In the genomic region with DNA sequence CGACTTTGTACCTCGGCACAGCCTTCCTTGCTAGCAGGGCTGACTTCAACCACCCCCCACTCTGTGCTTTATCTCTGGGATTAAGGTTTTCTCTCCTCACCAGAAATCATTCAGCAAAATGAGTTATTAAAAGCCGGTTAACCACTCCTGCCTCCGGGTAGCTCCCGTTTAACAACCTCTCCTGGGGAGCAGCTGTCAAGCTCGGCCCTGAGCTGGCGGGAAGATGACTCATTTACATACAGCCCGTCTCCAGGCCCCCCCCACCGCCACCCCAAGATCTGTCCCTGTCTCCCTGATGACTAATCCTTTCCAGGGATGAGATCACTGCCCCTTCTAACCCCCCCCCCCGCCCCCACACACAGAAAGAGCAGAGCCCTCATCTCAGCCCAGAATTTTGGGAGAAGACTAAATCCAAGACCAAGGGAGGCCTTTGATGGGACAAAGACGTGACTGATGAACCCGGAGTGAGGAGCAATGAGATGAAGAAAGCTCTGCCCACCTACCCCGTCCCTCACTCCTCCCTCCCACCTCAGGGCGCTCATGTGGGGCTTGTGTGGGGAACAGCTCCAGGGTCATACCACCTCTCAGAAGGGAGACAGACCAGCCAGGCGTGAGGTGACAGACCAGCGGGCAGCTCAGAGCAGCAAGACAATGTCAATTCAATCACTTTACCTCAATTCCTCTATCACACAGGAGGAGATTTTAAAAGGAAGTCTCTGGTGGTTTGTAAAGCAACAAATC, we compare ENCODE assay signal across 10 cellular contexts.
DNase-seq lines count a peak whose midpoint lies in the region; ATAC-seq, FAIRE-seq and TF ChIP-seq lines count a peak whose summit lies in the region.
"Had no signal": no experiment of that assay in that cellular context is flagged by ENCODE, and none has a peak within 500 bp of the region (broad histone marks: within the 10 kb centered on the region; RNA-seq: fewer than 3 reads in every experiment).

No MANE protein-coding gene starts in this region.

- no peak for ATAC-seq in GM21717 (IDR thresholded peaks at IDR 0.05; ENCODE audit: unreplicated experiment)
- no peak for ATAC-seq in GM19324 (IDR thresholded peaks at IDR 0.05; ENCODE audit: low FRiP score, unreplicated experiment)

- POLR2A ChIA-PET in AG04449 (lab: Yijun Ruan, JAX), result interaction anchor here (0.8 kb wide), 1 partner anchor 25 kb away, joined by 3 read pairs; no protein-coding TSS in a partner anchor
- POLR2A ChIA-PET in RWPE1 (lab: Yijun Ruan, JAX; ENCODE audit: low non-redundant PET), result interaction anchor here (0.5 kb wide), 1 partner anchor 9 kb away, joined by 9 read pairs; no protein-coding TSS in a partner anchor

- no peak for TF ChIP-seq CTCF in AG04449 (IDR thresholded peaks at IDR 0.05; ENCODE audit: insufficient read depth, low read length, missing control alignments)
- TF ChIP-seq CTCF in RWPE1 (conservative IDR thresholded peaks at IDR 0.05; ENCODE audit: low read depth), result no peak

- DNase-seq in AG04449 (ENCODE audit: low read depth, low spot score), result peak; percentile 52
- peak; percentile 95 for DNase-seq in H54 (ENCODE audit: insufficient read length, low spot score)
- peak; percentile 90 for DNase-seq in RWPE1 (ENCODE audit: low spot score)
- peak; percentile 14 for DNase-seq in foreskin melanocyte
- DNase-seq in activated CD8-positive, alpha-beta memory T cell treated with anti-CD3 and anti-CD28 coated beads, Interleukin-2, amount 50 U/mL, for 48 hours, result no peak
- no peak for DNase-seq in SIG-M5 treated with dmso at 0.1 percent for 504 hours (lab: John Stamatoyannopoulos, UW; ENCODE audit: unreplicated experiment)
- DNase-seq: activated CD4-positive, alpha-beta T cell treated with anti-CD3 and anti-CD28 coated beads, Interleukin-2, amount 50 U/mL, for 1 hour had no signal

- CTCF ChIA-PET in AG04449 (lab: Yijun Ruan, JAX), result interaction anchor here (1.6 kb wide), 1 partner anchor 25 kb away, joined by 3 read pairs; no protein-coding TSS in a partner anchor
- CTCF ChIA-PET in RWPE1 (lab: Yijun Ruan, JAX), result interaction anchor here (0.9 kb wide), 1 partner anchor 13 kb away, joined by 9 read pairs; no protein-coding TSS in a partner anchor

- no peak for FAIRE-seq in H54 (lab: Jason Lieb, UNC)

- H3K4me3 ChIP-seq in AG04449 (ENCODE audit: low read depth, low read length), result no peak overlapping the region
- H3K4me3 ChIP-seq: skin epidermis had no signal

- peak overlapping the region; percentile 25 for H3K27ac ChIP-seq in RWPE1

- TF ChIP-seq POLR2A in H54 (IDR thresholded peaks at IDR 0.05; ENCODE audit: low read depth, low read length), result no peak

Comparison
In these comparisons a context has a peak if more than half of its experiments do, and no peak if none do; other contexts are left out.
1. DNase-seq: peak in AG04449 (single experiment), H54 (single experiment), RWPE1 (single experiment) and foreskin melanocyte (single experiment); none in activated CD8-positive, alpha-beta memory T cell treated with anti-CD3 and anti-CD28 coated beads, Interleukin-2, amount 50 U/mL, for 48 hours (single experiment) and SIG-M5 treated with dmso at 0.1 percent for 504 hours (single experiment).